26 cellular contexts compared by ENCODE assay signal in genomic region chr16:87265261-87265660, GRCh38. TPM values are rescaled to one million over a fixed set of nuclear protein-coding genes. Genes with fewer than 3 reads are reported as not detected.
DNase-seq lines count a peak whose midpoint lies in the region; ATAC-seq, FAIRE-seq and TF ChIP-seq lines count a peak whose summit lies in the region.
"Had no signal": no experiment of that assay in that cellular context is flagged by ENCODE, and none has a peak within 500 bp of the region (broad histone marks: within the 10 kb centered on the region; RNA-seq: fewer than 3 reads in every experiment).

No MANE protein-coding gene starts in this region.

- 80% methylated on average over 4 of the region's 4 CpGs for WGBS in HepG2 (ENCODE audit: low lambda C conversion rate)
- WGBS in right lobe of liver (ENCODE audit: insufficient coverage, low coverage, low lambda C conversion rate, missing lambda C conversion rate) = 89% methylated on average over 3 of the region's 4 CpGs

- no peaks in the 10 kb centered on the region for H3K36me3 ChIP-seq in HepG2 (replicated peaks in 1 of 2; ENCODE audit: control insufficient read depth in 1 of 2, insufficient read depth in 2 of 2, low read length in 2 of 2)
- no peaks in the 10 kb centered on the region for H3K36me3 ChIP-seq in right lobe of liver
- H3K36me3 ChIP-seq in neural progenitor cell = no peaks in the 10 kb centered on the region
- H3K36me3 ChIP-seq in upper lobe of right lung = no peaks in the 10 kb centered on the region
- H3K36me3 ChIP-seq: BE2C had no signal

- BruUV-seq in HepG2 (replicated peaks; lab: Mats Ljungman, UMichigan) = no TSS peak

- POLR2A ChIA-PET in HepG2 (lab: Yijun Ruan, JAX) = no interaction called here

- H3F3A ChIP-seq in neural progenitor cell (ENCODE audit: low read depth) = no peaks in the 10 kb centered on the region

- no peak for TF ChIP-seq RAD21 in HepG2 (CRISPR knock-in tag; IDR thresholded peaks at IDR 0.05)

- TF ChIP-seq EP300 in HepG2 (IDR thresholded peaks at IDR 0.05; ENCODE audit: low read depth in 2 of 2, low read length in 2 of 2) (no peak), HepG2 (CRISPR knock-in tag; IDR thresholded peaks at IDR 0.05; ENCODE audit: borderline replicate concordance) (no peak)

- no peak overlapping the region for H3K27ac ChIP-seq in HepG2 (ENCODE audit: extremely low read length, insufficient read depth, low read length)
- no peak overlapping the region for H3K27ac ChIP-seq in right lobe of liver
- H3K27ac ChIP-seq in VCaP = peak overlapping the region; percentile 40
- H3K27ac ChIP-seq in neural progenitor cell = no peak overlapping the region
- no peak overlapping the region for H3K27ac ChIP-seq in upper lobe of right lung
- H3K27ac ChIP-seq: A549 had no signal

- FAIRE-seq in HepG2 (lab: Jason Lieb, UNC) = no peak
- FAIRE-seq: A549, GM12891, GM18507, H54 had no signal

- intact Hi-C loops in HepG2 (cut with micrococcal nuclease; ENCODE audit: unreplicated experiment) = no loop called here
- intact Hi-C loops in right lobe of liver (cut with DNase I) = no loop called here
- intact Hi-C loops in upper lobe of right lung (cut with DNase I) = no loop called here

- no peaks in the 10 kb centered on the region for H3K36me3 Mint-ChIP-seq in neural progenitor cell
- no peaks in the 10 kb centered on the region for H3K36me3 Mint-ChIP-seq in endothelial cell (ENCODE audit: low read depth, unreplicated experiment)
- H3K36me3 Mint-ChIP-seq: CD14-positive monocyte had no signal

- no peak overlapping the region for H3K4me3 Mint-ChIP-seq in neural progenitor cell
- H3K4me3 Mint-ChIP-seq in endothelial cell (ENCODE audit: unreplicated experiment) = no peak overlapping the region
- H3K4me3 Mint-ChIP-seq: CD14-positive monocyte; CD4-positive, alpha-beta T cell; CD8-positive, alpha-beta memory T cell had no signal

- H3K9me3 ChIP-seq in HepG2 (ENCODE audit: low read length) (peaks cover 4% of the 10 kb centered on the region), right lobe of liver (no peaks in the 10 kb centered on the region), neural progenitor cell (ENCODE audit: low read depth) (no peaks in the 10 kb centered on the region), upper lobe of right lung (no peaks in the 10 kb centered on the region)
- H3K9me3 ChIP-seq: A549, BE2C had no signal

- H3K4me1 Mint-ChIP-seq in neural progenitor cell = peaks cover 28% of the 10 kb centered on the region
- H3K4me1 Mint-ChIP-seq in endothelial cell (ENCODE audit: unreplicated experiment) = peaks cover 13% of the 10 kb centered on the region
- H3K4me1 Mint-ChIP-seq: CD14-positive monocyte; CD8-positive, alpha-beta memory T cell had no signal

- H3K27me3 ChIP-seq in HepG2 (ENCODE audit: control insufficient read depth in 1 of 2, insufficient read depth in 2 of 2, low read length in 2 of 2) = no peaks in the 10 kb centered on the region
- H3K27me3 ChIP-seq in right lobe of liver = no peaks in the 10 kb centered on the region
- no peaks in the 10 kb centered on the region for H3K27me3 ChIP-seq in neural progenitor cell
- no peaks in the 10 kb centered on the region for H3K27me3 ChIP-seq in upper lobe of right lung
- H3K27me3 ChIP-seq: BE2C had no signal

- H3K4me1 ChIP-seq in HepG2 (ENCODE audit: insufficient read depth, low read length) (peaks cover 11% of the 10 kb centered on the region), right lobe of liver (peaks cover 0 to 6% (median 3%) of the 10 kb centered on the region in 4 donors), neural progenitor cell (peaks cover 8% of the 10 kb centered on the region), upper lobe of right lung (no peaks in the 10 kb centered on the region)
- H3K4me1 ChIP-seq: BE2C had no signal

- no peaks in the 10 kb centered on the region for H3K79me2 ChIP-seq in HepG2 (ENCODE audit: insufficient read depth, low read length)
- no peaks in the 10 kb centered on the region for H3K79me2 ChIP-seq in neural progenitor cell (ENCODE audit: low read depth)

- H2AFZ ChIP-seq in HepG2 (ENCODE audit: low read length) (no peak overlapping the region), neural progenitor cell (replicated peaks) (peak overlapping the region; percentile 79)

- H3K4me2 ChIP-seq in HepG2 (ENCODE audit: low read depth, low read length) = no peak overlapping the region
- H3K4me2 ChIP-seq in neural progenitor cell = no peak overlapping the region

- TF ChIP-seq CTCF in HepG2 (CRISPR knock-in tag; IDR thresholded peaks at IDR 0.05) (no peak), right lobe of liver (IDR thresholded peaks at IDR 0.05) (no peak), VCaP (conservative IDR thresholded peaks at IDR 0.05) (no peak), neural progenitor cell (IDR thresholded peaks at IDR 0.05) (no peak), upper lobe of right lung (IDR thresholded peaks at IDR 0.05) (no peak), endothelial cell (IDR thresholded peaks at IDR 0.05; ENCODE audit: unreplicated experiment) (no peak)

- CTCF ChIA-PET in HepG2 (lab: Yijun Ruan, JAX; ENCODE audit: low intra/inter-chr PET ratio, low total read pairs) = no interaction called here

- H3K4me3 ChIP-seq in HepG2 (replicated peaks in 1 of 3; ENCODE audit: insufficient read depth in 1 of 3, low read depth in 2 of 3, low read length in 3 of 3) = no peak overlapping the region
- H3K4me3 ChIP-seq in right lobe of liver = no peak overlapping the region
- H3K4me3 ChIP-seq in neural progenitor cell = no peak overlapping the region
- H3K4me3 ChIP-seq in upper lobe of right lung = no peak overlapping the region
- H3K4me3 ChIP-seq: A549 had no signal

- H4K20me1 ChIP-seq in HepG2 (ENCODE audit: insufficient read depth, low read length) = no peaks in the 10 kb centered on the region
- no peaks in the 10 kb centered on the region for H4K20me1 ChIP-seq in neural progenitor cell (ENCODE audit: low read depth)

- TF ChIP-seq POLR2A in HepG2 (IDR thresholded peaks at IDR 0.05; ENCODE audit: insufficient read depth in 1 of 2, low read depth in 2 of 2, low read length in 2 of 2) (no peak), right lobe of liver (IDR thresholded peaks at IDR 0.05) (no peak)

- H3K9ac ChIP-seq in HepG2 (ENCODE audit: insufficient read depth, low read depth, low read length) = no peak overlapping the region
- no peak overlapping the region for H3K9ac ChIP-seq in neural progenitor cell

- in situ Hi-C loops in HepG2 (cut with HindIII; ENCODE audit: extremely low pct_ligation_motif_present, low pct_unique_long_range_greater_than_20kb) = no loop called here

- H3K9me3 Mint-ChIP-seq in neural progenitor cell (peaks cover 2% of the 10 kb centered on the region), endothelial cell (ENCODE audit: unreplicated experiment) (no peaks in the 10 kb centered on the region)
- H3K9me3 Mint-ChIP-seq: CD4-positive, alpha-beta T cell had no signal

- ATAC-seq in HepG2 = no peak
- no peak for ATAC-seq in right lobe of liver
- no peak for ATAC-seq in upper lobe of right lung
- no peak for ATAC-seq in GM18517 (IDR thresholded peaks at IDR 0.05; ENCODE audit: unreplicated experiment)
- ATAC-seq: A549 had no signal

- H3K27me3 Mint-ChIP-seq in neural progenitor cell (ENCODE audit: insufficient read depth, low read depth) (peaks cover 8% of the 10 kb centered on the region), endothelial cell (ENCODE audit: unreplicated experiment) (peaks cover 3% of the 10 kb centered on the region)
- H3K27me3 Mint-ChIP-seq: CD4-positive, alpha-beta T cell had no signal

- DNase-seq in HepG2 (ENCODE audit: low spot score) = no peak
- DNase-seq in right lobe of liver = no peak
- DNase-seq in neural progenitor cell (ENCODE audit: low spot score) = no peak
- peak; percentile 22 for DNase-seq in upper lobe of right lung
- DNase-seq in foreskin melanocyte = no peak
- no peak for DNase-seq in endothelial cell (ENCODE audit: low spot score)
- DNase-seq: 8988T; ACHN; AML-193; BE2C; Calu3; CD4-positive, alpha-beta T cell; CD8-positive, alpha-beta memory T cell; COR-L47; DMS53; DMS79 treated with DMSO at 0.1 percent for 48 hours; GF-D8; GOT3; HCEC 1CT had no signal

- H3K27ac Mint-ChIP-seq in neural progenitor cell (no peak overlapping the region), endothelial cell (ENCODE audit: unreplicated experiment) (no peak overlapping the region)
- H3K27ac Mint-ChIP-seq: CD4-positive, alpha-beta T cell had no signal

TF ChIP-seq in HepG2, 621 proteins besides CTCF, POLR2A, EP300 and RAD21:
- no peak for TF ChIP-seq REL (CRISPR knock-in tag; conservative IDR thresholded peaks at IDR 0.05)
- TF ChIP-seq NFIB (CRISPR knock-in tag; IDR thresholded peaks at IDR 0.05; ENCODE audit: borderline replicate concordance) = 0 out of 2 replicates have a peak, but pooled peaks have one; percentile 50

RNA-seq across cellular contexts. Expression of gene C16orf95, which starts 51.9 kb away (rescaled TPM):
- total RNA-seq in HepG2 (2016; rRNA removed; fragmentation: Illumina TruSeq; extraction: Trizol) = 7.2 and 8.6 TPM in 2 replicates
- total RNA-seq in HepG2 (2016; cell fraction: cytosol; rRNA removed; fragmentation: Illumina TruSeq; extraction: Trizol; ENCODE audit: low read depth) = 20.8 and 21.6 TPM in 2 replicates
- 6.9 and 8.1 TPM in 2 replicates for total RNA-seq in HepG2 (2016; cell fraction: insoluble cytoplasmic fraction; rRNA removed; fragmentation: Illumina TruSeq; extraction: Trizol)
- 15.4 and 16.2 TPM in 2 replicates for total RNA-seq in HepG2 (2016; cell fraction: membrane; rRNA removed; fragmentation: Illumina TruSeq; extraction: Trizol)
- 6.3 TPM in 2 replicates for total RNA-seq in HepG2 (2016; cell fraction: nucleus; rRNA removed; fragmentation: Illumina TruSeq; extraction: Trizol)
- polyA plus RNA-seq in HepG2 (2011; rRNA removed) = 2.0 and 2.8 TPM in 2 replicates
- 1.3 and 3.1 TPM in 2 replicates for polyA plus RNA-seq in HepG2 (2011; cell fraction: cytosol; rRNA removed)
- 4.1 and 5.0 TPM in 2 replicates for polyA plus RNA-seq in HepG2 (2011; cell fraction: nucleus; rRNA removed)
- 3.8 and 4.5 TPM in 2 replicates for polyA plus RNA-seq in HepG2 (2012)
- 14.5 and 18.3 TPM in 2 replicates for polyA plus RNA-seq in HepG2 (2016; cell fraction: cytosol; fragmentation: Illumina TruSeq; extraction: Trizol; ENCODE audit: low read depth)
- 6.1 and 7.7 TPM in 2 replicates for polyA plus RNA-seq in HepG2 (2016; cell fraction: insoluble cytoplasmic fraction; fragmentation: Illumina TruSeq; extraction: Trizol; ENCODE audit: low read depth)
- 13.5 and 16.8 TPM in 2 replicates for polyA plus RNA-seq in HepG2 (2016; cell fraction: membrane; fragmentation: Illumina TruSeq; extraction: Trizol; ENCODE audit: low read depth)
- 7.1 and 7.6 TPM in 2 replicates for polyA plus RNA-seq in HepG2 (2016; cell fraction: nucleus; fragmentation: Illumina TruSeq; extraction: Trizol; ENCODE audit: insufficient read depth, low read depth)
- polyA minus RNA-seq in HepG2 (2011; rRNA and poly(A)+ RNA removed; ENCODE audit: low replicate concordance) = 2.1 and 2.6 TPM in 2 replicates
- polyA minus RNA-seq in HepG2 (2011; cell fraction: cytosol; rRNA and poly(A)+ RNA removed) = 0.79 and 1.4 TPM in 2 replicates
- 3.7 and 5.0 TPM in 2 replicates for polyA minus RNA-seq in HepG2 (2011; cell fraction: nucleus; rRNA and poly(A)+ RNA removed)
- total RNA-seq in right lobe of liver = 1 to 10 TPM; 1.7 to 5.5 (median 3.9) TPM
- 4.8 and 6.7 TPM in 2 replicates for total RNA-seq in neural progenitor cell (ENCODE audit: low replicate concordance)
- total RNA-seq in upper lobe of right lung = 3.0 TPM
- total RNA-seq in endothelial cell (ENCODE audit: unreplicated experiment) = 6.5 TPM
